ENCODE assay signal across 12 cellular contexts in the genomic region with DNA sequence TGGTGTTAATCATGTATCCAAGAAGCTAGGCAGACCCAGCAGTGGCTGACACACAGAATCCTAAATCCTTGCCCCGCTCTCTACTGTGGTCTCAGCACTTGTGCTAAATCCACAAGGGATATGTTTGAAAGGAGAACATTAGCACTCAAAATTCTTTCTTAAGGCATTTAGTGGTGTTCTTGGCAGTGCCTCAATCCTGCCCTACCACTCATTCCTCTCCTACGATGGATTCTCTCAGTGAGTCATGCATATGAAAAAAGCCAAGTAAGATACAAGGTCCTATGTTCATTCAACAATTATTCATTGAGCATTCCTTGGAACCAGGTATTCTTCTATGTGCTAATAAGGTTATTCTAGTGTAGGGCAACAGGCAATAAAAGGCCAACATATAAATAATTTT. TPM values are rescaled to one million over a fixed set of nuclear protein-coding genes. Genes with fewer than 3 reads are reported as not detected.
DNase-seq lines count a peak whose midpoint lies in the region; ATAC-seq, FAIRE-seq and TF ChIP-seq lines count a peak whose summit lies in the region.
"Had no signal": no experiment of that assay in that cellular context is flagged by ENCODE, and none has a peak within 500 bp of the region (broad histone marks: within the 10 kb centered on the region; RNA-seq: fewer than 3 reads in every experiment).

No MANE protein-coding gene starts in this region.

- no peak overlapping the region for H3K27ac ChIP-seq in endothelial cell of umbilical vein (ENCODE audit: insufficient read depth, low read depth, low read length)
- no peak overlapping the region for H3K27ac ChIP-seq in left lung
- H3K27ac ChIP-seq: parathyroid adenoma, suprapubic skin had no signal

- H3K4me1 ChIP-seq in endothelial cell of umbilical vein (ENCODE audit: control insufficient read depth, extremely low read depth, insufficient read depth, low read length) (peaks cover 25% of the 10 kb centered on the region), left lung (no peaks in the 10 kb centered on the region)

- no peaks in the 10 kb centered on the region for H3K9me3 ChIP-seq in endothelial cell of umbilical vein (replicated peaks; ENCODE audit: control insufficient read depth, insufficient read depth, low read length)
- H3K9me3 ChIP-seq in left lung, result no peaks in the 10 kb centered on the region
- H3K9me3 ChIP-seq: suprapubic skin had no signal

- dilution Hi-C loops in endothelial cell of umbilical vein (cut with MboI; ENCODE audit: extremely low pct_ligation_motif_present, low sequenced_read_pairs), result no loop called here

- no peak overlapping the region for H3K4me3 ChIP-seq in endothelial cell of umbilical vein (replicated peaks in 1 of 3; ENCODE audit: insufficient read depth in 1 of 3, low read depth in 1 of 3, low read length in 3 of 3)
- no peak overlapping the region for H3K4me3 ChIP-seq in left lung
- H3K4me3 ChIP-seq: suprapubic skin had no signal

- POLR2A ChIA-PET in endothelial cell of umbilical vein (lab: Charles Lee), result no interaction called here

- no peak for TF ChIP-seq POLR2A in endothelial cell of umbilical vein (IDR thresholded peaks at IDR 0.05; ENCODE audit: low read depth, low read length)

- DNase-seq in AG09319 (ENCODE audit: extremely low read depth, low read depth) (peak; percentile 25), NCI-H226 (peak; percentile 70), endothelial cell of umbilical vein (ENCODE audit: low read depth, low spot score) (no peak), left lung (no peak), foreskin melanocyte (no peak), mesenteric fat pad (ENCODE audit: low spot score) (no peak)
- DNase-seq: activated naive CD4-positive, alpha-beta T cell had no signal

- H2AFZ ChIP-seq in endothelial cell of umbilical vein (ENCODE audit: low read depth, low read length), result no peak overlapping the region
- H2AFZ ChIP-seq: parathyroid adenoma had no signal

- no peaks in the 10 kb centered on the region for H3K79me2 ChIP-seq in endothelial cell of umbilical vein (ENCODE audit: control insufficient read depth, insufficient read depth, low read length)
- H3K79me2 ChIP-seq: parathyroid adenoma had no signal

- no peaks in the 10 kb centered on the region for H4K20me1 ChIP-seq in endothelial cell of umbilical vein (replicated peaks; ENCODE audit: control insufficient read depth, extremely low read depth, insufficient read depth, low read length)

- H3K4me2 ChIP-seq in endothelial cell of umbilical vein (ENCODE audit: insufficient read depth, low read length), result no peak overlapping the region

- H3K9ac ChIP-seq in endothelial cell of umbilical vein (replicated peaks; ENCODE audit: extremely low read depth, insufficient read depth, low read length), result no peak overlapping the region
- H3K9ac ChIP-seq: parathyroid adenoma had no signal

- H3K27me3 ChIP-seq in endothelial cell of umbilical vein (ENCODE audit: control insufficient read depth in 2 of 2, insufficient read depth in 2 of 2, low read length in 2 of 2), result no peaks in the 10 kb centered on the region
- peaks cover 0 to 11% of the 10 kb centered on the region in 2 donors for H3K27me3 ChIP-seq in left lung
- H3K27me3 ChIP-seq: suprapubic skin had no signal

- CTCF ChIA-PET in endothelial cell of umbilical vein (lab: Charles Lee), result no interaction called here

- FAIRE-seq in endothelial cell of umbilical vein (lab: Jason Lieb, UNC), result no peak
- FAIRE-seq: frontal cortex had no signal

- ATAC-seq in left lung, result peak; percentile 52
- ATAC-seq in GM19463 (IDR thresholded peaks at IDR 0.05; ENCODE audit: unreplicated experiment), result no peak
- no peak for ATAC-seq in GM19455 (IDR thresholded peaks at IDR 0.05; ENCODE audit: unreplicated experiment)

- H3K9me1 ChIP-seq in endothelial cell of umbilical vein (replicated peaks; ENCODE audit: control insufficient read depth, extremely low read depth, insufficient read depth, low read length), result no peaks in the 10 kb centered on the region

- TF ChIP-seq CTCF in AG09319 (IDR thresholded peaks at IDR 0.05; ENCODE audit: low read depth, low read length), result no peak
- no peak for TF ChIP-seq CTCF in endothelial cell of umbilical vein (IDR thresholded peaks at IDR 0.05; ENCODE audit: extremely low read depth in 1 of 2, insufficient read depth in 1 of 2, low read depth in 1 of 2, low read length in 2 of 2)
- no peak for TF ChIP-seq CTCF in left lung (IDR thresholded peaks at IDR 0.05)

- intact Hi-C loops in endothelial cell of umbilical vein (cut with micrococcal nuclease) (no loop called here), left lung (cut with DNase I) (no loop called here)

- H3K36me3 ChIP-seq in endothelial cell of umbilical vein (ENCODE audit: control insufficient read depth in 2 of 2, extremely low read depth in 1 of 2, insufficient read depth in 2 of 2, low read length in 2 of 2) (no peaks in the 10 kb centered on the region), left lung (no peaks in the 10 kb centered on the region)

- no TSS peak for BruUV-seq in endothelial cell of umbilical vein (replicated peaks; lab: Mats Ljungman, UMichigan)

TF ChIP-seq in endothelial cell of umbilical vein, 7 proteins besides CTCF, POLR2A, EP300 and RAD21:
- TF ChIP-seq MYC (IDR thresholded peaks at IDR 0.05; ENCODE audit: low read depth, low read length) (no peak), FOS (IDR thresholded peaks at IDR 0.05; ENCODE audit: borderline replicate concordance, insufficient read depth, low read length) (peak; percentile 25)

RNA-seq across cellular contexts. Expression of gene RRP8, which starts 31.2 kb away (rescaled TPM):
- total RNA-seq in endothelial cell of umbilical vein, result 19.4 and 23.3 TPM in 2 replicates
- 6.4 and 7.2 TPM in 2 replicates for polyA plus RNA-seq in endothelial cell of umbilical vein
- polyA plus RNA-seq in endothelial cell of umbilical vein (2011; cell fraction: cytosol; rRNA removed), result 10.6 and 12.4 TPM in 2 replicates
- 19.6 and 20.2 TPM in 2 replicates for polyA plus RNA-seq in endothelial cell of umbilical vein (2011; cell fraction: nucleus; rRNA removed)
- 14.6 and 18.5 TPM in 2 replicates for polyA plus RNA-seq in endothelial cell of umbilical vein (2012)
- polyA minus RNA-seq in endothelial cell of umbilical vein, result 8.9 and 14.9 TPM in 2 replicates
- 11.8 TPM for polyA minus RNA-seq in endothelial cell of umbilical vein (2011; cell fraction: cytosol; rRNA and poly(A)+ RNA removed)
- polyA minus RNA-seq in endothelial cell of umbilical vein (2011; cell fraction: nucleus; rRNA and poly(A)+ RNA removed), result 15.7 and 17.2 TPM in 2 replicates
- 10 to 100 TPM; 18.0 to 19.5 TPM for total RNA-seq in left lung
- 20.8 TPM for total RNA-seq in mesenteric fat pad

RNA-seq across cellular contexts. Expression of gene ILK, which starts 31.4 kb away (rescaled TPM):
- 221 and 233 TPM in 2 replicates for total RNA-seq in endothelial cell of umbilical vein
- polyA plus RNA-seq in endothelial cell of umbilical vein, result 296 and 299 TPM in 2 replicates
- polyA plus RNA-seq in endothelial cell of umbilical vein (2011; cell fraction: cytosol; rRNA removed), result 264 and 294 TPM in 2 replicates
- polyA plus RNA-seq in endothelial cell of umbilical vein (2011; cell fraction: nucleus; rRNA removed), result 453 and 501 TPM in 2 replicates
- 152 and 160 TPM in 2 replicates for polyA plus RNA-seq in endothelial cell of umbilical vein (2012)
- 221 and 253 TPM in 2 replicates for polyA minus RNA-seq in endothelial cell of umbilical vein
- polyA minus RNA-seq in endothelial cell of umbilical vein (2011; cell fraction: cytosol; rRNA and poly(A)+ RNA removed), result 85.9 TPM
- polyA minus RNA-seq in endothelial cell of umbilical vein (2011; cell fraction: nucleus; rRNA and poly(A)+ RNA removed), result 81.1 and 90.3 TPM in 2 replicates
- total RNA-seq in left lung, result 100 to 1,000 TPM; 155 to 165 TPM
- total RNA-seq in mesenteric fat pad, result 141 TPM

RNA-seq across cellular contexts. Expression of gene TAF10, which starts 39.8 kb away (rescaled TPM):
- total RNA-seq in endothelial cell of umbilical vein (86.2 and 105 TPM in 2 replicates), left lung (100 to 1,000 TPM; 127 TPM), mesenteric fat pad (142 TPM)
- polyA plus RNA-seq in endothelial cell of umbilical vein, result 149 and 208 TPM in 2 replicates
- polyA plus RNA-seq in endothelial cell of umbilical vein (2011; cell fraction: cytosol; rRNA removed), result 153 and 155 TPM in 2 replicates
- polyA plus RNA-seq in endothelial cell of umbilical vein (2011; cell fraction: nucleus; rRNA removed), result 91.4 and 134 TPM in 2 replicates
- 213 and 235 TPM in 2 replicates for polyA plus RNA-seq in endothelial cell of umbilical vein (2012)
- polyA minus RNA-seq in endothelial cell of umbilical vein, result 80.6 and 94.6 TPM in 2 replicates
- polyA minus RNA-seq in endothelial cell of umbilical vein (2011; cell fraction: cytosol; rRNA and poly(A)+ RNA removed), result 63.8 TPM
- 21.2 and 22.1 TPM in 2 replicates for polyA minus RNA-seq in endothelial cell of umbilical vein (2011; cell fraction: nucleus; rRNA and poly(A)+ RNA removed)

RNA-seq across cellular contexts. Expression of gene TPP1, which starts 47.0 kb away (rescaled TPM):
- total RNA-seq in endothelial cell of umbilical vein, result 101 and 124 TPM in 2 replicates
- 219 and 224 TPM in 2 replicates for polyA plus RNA-seq in endothelial cell of umbilical vein
- 99.6 and 106 TPM in 2 replicates for polyA plus RNA-seq in endothelial cell of umbilical vein (2011; cell fraction: cytosol; rRNA removed)
- 233 and 244 TPM in 2 replicates for polyA plus RNA-seq in endothelial cell of umbilical vein (2011; cell fraction: nucleus; rRNA removed)
- polyA plus RNA-seq in endothelial cell of umbilical vein (2012), result 144 and 174 TPM in 2 replicates
- polyA minus RNA-seq in endothelial cell of umbilical vein, result 171 and 223 TPM in 2 replicates
- 50.7 TPM for polyA minus RNA-seq in endothelial cell of umbilical vein (2011; cell fraction: cytosol; rRNA and poly(A)+ RNA removed)
- 61.0 and 85.1 TPM in 2 replicates for polyA minus RNA-seq in endothelial cell of umbilical vein (2011; cell fraction: nucleus; rRNA and poly(A)+ RNA removed)
- 100 to 1,000 TPM; 202 to 264 TPM for total RNA-seq in left lung
- total RNA-seq in mesenteric fat pad, result 133 TPM

Comparison
In these comparisons a context has a peak if more than half of its experiments do, and no peak if none do; other contexts are left out.
1. DNase-seq: peak in AG09319 (single experiment) and NCI-H226 (single experiment); none in endothelial cell of umbilical vein (single experiment), left lung (0 of 2), foreskin melanocyte (single experiment) and mesenteric fat pad (single experiment).